12 cellular contexts compared by ENCODE assay signal in genomic region chr2:47309472-47309951, GRCh38. TPM values are rescaled to one million over a fixed set of nuclear protein-coding genes. Genes with fewer than 3 reads are reported as not detected.
DNase-seq lines count a peak whose midpoint lies in the region; ATAC-seq and TF ChIP-seq lines count a peak whose summit lies in the region.
"Had no signal": no experiment of that assay in that cellular context is flagged by ENCODE, and none has a peak within 500 bp of the region (broad histone marks: within the 10 kb centered on the region; RNA-seq: fewer than 3 reads in every experiment).

No MANE protein-coding gene starts in this region.

- H3K36me3 ChIP-seq in gastroesophageal sphincter (no peaks in the 10 kb centered on the region), sigmoid colon (no peaks in the 10 kb centered on the region)

- no peak for TF ChIP-seq CTCF in gastroesophageal sphincter (IDR thresholded peaks at IDR 0.05)
- TF ChIP-seq CTCF in sigmoid colon (IDR thresholded peaks at IDR 0.05): no peak

- H3K4me3 ChIP-seq in gastroesophageal sphincter (peak overlapping the region in 1 of 2 donors; percentile 3), sigmoid colon (no peak overlapping the region)
- H3K4me3 ChIP-seq: skin epidermis had no signal

- TF ChIP-seq EP300 in gastroesophageal sphincter (IDR thresholded peaks at IDR 0.05) (no peak), sigmoid colon (IDR thresholded peaks at IDR 0.05) (no peak)

- TF ChIP-seq POLR2A in gastroesophageal sphincter (IDR thresholded peaks at IDR 0.05) (no peak), sigmoid colon (IDR thresholded peaks at IDR 0.05) (no peak)

- DNase-seq in sigmoid colon: no peak
- no peak for DNase-seq in globus pallidus (ENCODE audit: low spot score)
- no peak for DNase-seq in D341Med (ENCODE audit: low spot score)
- no peak for DNase-seq in NCI-H524 (lab: John Stamatoyannopoulos, UW)
- DNase-seq: activated CD4-positive, alpha-beta T cell treated with anti-CD3 and anti-CD28 coated beads, Interleukin-2, amount 10 ng/mL, durations not matched to agents 7 days and 5 days; NCI-H1930; stimulated activated naive CD4-positive, alpha-beta T cell had no signal

- H3K27me3 ChIP-seq in gastroesophageal sphincter (no peaks in the 10 kb centered on the region), sigmoid colon (no peaks in the 10 kb centered on the region)

- H3K27ac ChIP-seq in gastroesophageal sphincter (peak overlapping the region in 3 of 4 donors; percentile 64 to 69 (median 65)), sigmoid colon (peak overlapping the region; percentile 55 to 68 (median 61))

- intact Hi-C loops in sigmoid colon (cut with DNase I): no loop called here

- H3K4me1 ChIP-seq in gastroesophageal sphincter (peaks cover 0 to 33% (median 19%) of the 10 kb centered on the region in 3 donors), sigmoid colon (peaks cover 0 to 36% (median 22%) of the 10 kb centered on the region in 4 donors)

- ATAC-seq in GM19455 (IDR thresholded peaks at IDR 0.05; ENCODE audit: unreplicated experiment) (peak; percentile 2), HG03571 (IDR thresholded peaks at IDR 0.05; ENCODE audit: unreplicated experiment) (peak; percentile 4), gastroesophageal sphincter (no peak), HG03432 (IDR thresholded peaks at IDR 0.05; ENCODE audit: unreplicated experiment) (no peak)

- H3K9me3 ChIP-seq in gastroesophageal sphincter (no peaks in the 10 kb centered on the region), sigmoid colon (no peaks in the 10 kb centered on the region)

- WGBS in gastroesophageal sphincter (ENCODE audit: low coverage in 1 of 2), 2 donors: 76 to 88% methylated on average over 5 of the region's 5 CpGs
- WGBS in sigmoid colon, 2 donors: 21 to 57% methylated on average over 5 of the region's 5 CpGs

RNA-seq across cellular contexts. Expression of gene EPCAM, which starts 59.6 kb away (rescaled TPM):
- 1 to 10 TPM in 1 of 4 donors, under 1 TPM in 1, not detected in 2; 0.54 to 6.1 TPM for total RNA-seq in gastroesophageal sphincter
- total RNA-seq in sigmoid colon: 1 to 10 TPM in 1 of 4 donors, not detected in 3; 3.2 TPM
- 100 to 1,000 TPM; 201 to 720 (median 296) TPM for polyA plus RNA-seq in sigmoid colon
- total RNA-seq: activated CD4-positive, alpha-beta T cell treated with anti-CD3 and anti-CD28 coated beads, Interleukin-2, amount 10 ng/mL, durations not matched to agents 7 days and 5 days had no signal

Comparison
In these comparisons a context has a peak if more than half of its experiments do, and no peak if none do; other contexts are left out.
1. ATAC-seq: peak in GM19455 (single experiment) and HG03571 (single experiment); none in gastroesophageal sphincter (single experiment) and HG03432 (single experiment).